22 cellular contexts compared by ENCODE assay signal in the genomic region with DNA sequence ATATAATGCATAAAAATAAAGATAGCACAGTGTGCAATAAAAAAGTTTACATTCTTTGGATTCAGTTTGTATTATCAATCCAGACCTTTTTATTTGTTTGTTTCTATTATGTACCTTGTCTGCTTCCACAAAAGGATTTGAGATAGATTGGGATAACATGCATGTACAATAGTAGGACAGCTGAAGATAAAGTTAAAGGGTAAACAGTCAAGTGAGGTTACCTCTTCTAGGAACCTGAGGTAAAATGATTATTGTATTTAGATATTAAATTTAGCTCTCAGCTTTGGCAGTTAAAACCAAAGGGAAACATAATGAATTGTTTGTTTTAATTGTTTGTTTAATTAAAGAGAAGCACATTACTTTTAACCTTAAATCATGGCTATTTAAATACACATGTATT.
DNase-seq lines count a peak whose midpoint lies in the region; ATAC-seq, FAIRE-seq and TF ChIP-seq lines count a peak whose summit lies in the region.
"Had no signal": no experiment of that assay in that cellular context is flagged by ENCODE, and none has a peak within 500 bp of the region (broad histone marks: within the 10 kb centered on the region; RNA-seq: fewer than 3 reads in every experiment).

No MANE protein-coding gene starts in this region.

- H3K27ac Mint-ChIP-seq in stimulated activated naive B cell treated with anti-CD40 and anti-IgM and Interleukin-4, amounts not matched to agents 10 μg/mL and 1 μg/mL and 100 μg/mL, for 72 hours: peak overlapping the region; percentile 3
- no peak overlapping the region for H3K27ac Mint-ChIP-seq in activated T-helper 1 cell treated with anti-CD3 and anti-CD28 coated beads, Interleukin-12 subunit alpha, Interleukin-12 subunit beta, Interleukin-2, Interleukin-4 antibody, amounts not matched to agents 30 ng/mL and 10 ng/mL and 1 ng/mL, durations not matched to agents 14 hours and 24 hours and 36 hours

- H3K36me3 ChIP-seq in Loucy (ENCODE audit: insufficient read depth, low read length): peaks cover 4% of the 10 kb centered on the region; the same call in 1 of the 2 replicates
- H3K36me3 ChIP-seq: Peyer's patch had no signal

- no peak overlapping the region for H2AFZ ChIP-seq in Loucy (ENCODE audit: low read length)

- no peaks in the 10 kb centered on the region for H4K20me1 ChIP-seq in Loucy (ENCODE audit: insufficient read depth, low read length, poor library complexity, severe bottlenecking)

- H3K27me3 Mint-ChIP-seq in stimulated activated naive B cell treated with anti-CD40 and anti-IgM and Interleukin-4, amounts not matched to agents 10 μg/mL and 1 μg/mL and 100 μg/mL, for 72 hours: no peaks in the 10 kb centered on the region
- no peaks in the 10 kb centered on the region for H3K27me3 Mint-ChIP-seq in activated T-helper 1 cell treated with anti-CD3 and anti-CD28 coated beads, Interleukin-12 subunit alpha, Interleukin-12 subunit beta, Interleukin-2, Interleukin-4 antibody, amounts not matched to agents 30 ng/mL and 10 ng/mL and 1 ng/mL, durations not matched to agents 14 hours and 24 hours and 36 hours (ENCODE audit: insufficient read depth)
- H3K27me3 Mint-ChIP-seq: CD8-positive, alpha-beta memory T cell had no signal

- peak overlapping the region; percentile 27 for H3K9ac ChIP-seq in Loucy (ENCODE audit: low read depth, low read length, poor library complexity, severe bottlenecking)

- H3K4me3 Mint-ChIP-seq in stimulated activated naive B cell treated with anti-CD40 and anti-IgM and Interleukin-4, amounts not matched to agents 10 μg/mL and 1 μg/mL and 100 μg/mL, for 72 hours: no peak overlapping the region
- no peak overlapping the region for H3K4me3 Mint-ChIP-seq in activated T-helper 1 cell treated with anti-CD3 and anti-CD28 coated beads, Interleukin-12 subunit alpha, Interleukin-12 subunit beta, Interleukin-2, Interleukin-4 antibody, amounts not matched to agents 30 ng/mL and 10 ng/mL and 1 ng/mL, durations not matched to agents 14 hours and 24 hours and 36 hours
- H3K4me3 Mint-ChIP-seq: CD8-positive, alpha-beta memory T cell had no signal

- DNase-seq in GM18507 (ENCODE audit: extremely low spot score, insufficient read length, low read depth) (no peak), NCI-H345 (lab: John Stamatoyannopoulos, UW) (no peak), KG1 (lab: John Stamatoyannopoulos, UW) (no peak)
- DNase-seq in stimulated activated naive B cell treated with anti-CD40 and anti-IgM and Interleukin-4, amounts not matched to agents 10 μg/mL and 1 μg/mL and 100 μg/mL, for 72 hours: no peak
- DNase-seq in activated T-helper 1 cell treated with anti-CD3 and anti-CD28 coated beads, Interleukin-12 subunit alpha, Interleukin-12 subunit beta, Interleukin-2, Interleukin-4 antibody, amounts not matched to agents 30 ng/mL and 10 ng/mL and 1 ng/mL, durations not matched to agents 14 hours and 24 hours and 36 hours (ENCODE audit: low spot score): no peak
- DNase-seq: C1 segment of cervical spinal cord; Calu3; CD8-positive, alpha-beta memory T cell; DMS153; GOT3; HCEC 1CT; MV-4-11; NCI-H1105 treated with DMSO at 0.1 percent for 48 hours; NCI-H2029 treated with DMSO at 0.1 percent for 48 hours; NCI-H226; NCI-H524; NCI-H774; Peyer's patch had no signal

- TF ChIP-seq CTCF in Loucy (conservative IDR thresholded peaks at IDR 0.05; ENCODE audit: low read length): no peak

- intact Hi-C loops in activated T-helper 1 cell treated with anti-CD3 and anti-CD28 coated beads, Interleukin-12 subunit alpha, Interleukin-12 subunit beta, Interleukin-2, Interleukin-4 antibody, amounts not matched to agents 30 ng/mL and 10 ng/mL and 1 ng/mL, durations not matched to agents 14 hours and 24 hours and 36 hours (cut with micrococcal nuclease): no loop called here

- peaks cover 48% of the 10 kb centered on the region for H3K79me2 ChIP-seq in Loucy (ENCODE audit: insufficient read depth, low read length)

- peak; percentile 5 for FAIRE-seq in GM18507 (lab: Jason Lieb, UNC)
- peak; percentile 17 for FAIRE-seq in islet of Langerhans (lab: Jason Lieb, UNC)
- FAIRE-seq: G401.6, GM12892 had no signal

- H3K4me1 Mint-ChIP-seq in stimulated activated naive B cell treated with anti-CD40 and anti-IgM and Interleukin-4, amounts not matched to agents 10 μg/mL and 1 μg/mL and 100 μg/mL, for 72 hours: peaks cover 52 to 81% of the 10 kb centered on the region in 2 donors
- peaks cover 50% of the 10 kb centered on the region for H3K4me1 Mint-ChIP-seq in activated T-helper 1 cell treated with anti-CD3 and anti-CD28 coated beads, Interleukin-12 subunit alpha, Interleukin-12 subunit beta, Interleukin-2, Interleukin-4 antibody, amounts not matched to agents 30 ng/mL and 10 ng/mL and 1 ng/mL, durations not matched to agents 14 hours and 24 hours and 36 hours (ENCODE audit: low read depth)

- no peak for ATAC-seq in stimulated activated naive B cell treated with anti-CD40 and anti-IgM and Interleukin-4, amounts not matched to agents 10 μg/mL and 1 μg/mL and 100 μg/mL, for 72 hours (replicated peaks)

- H3K4me2 ChIP-seq in Loucy (ENCODE audit: low read depth, low read length, poor library complexity, severe bottlenecking): peak overlapping the region; percentile 63

- H3K27me3 ChIP-seq in Loucy (ENCODE audit: insufficient read depth, low read length, poor library complexity, severe bottlenecking): no peaks in the 10 kb centered on the region
- H3K27me3 ChIP-seq: Peyer's patch had no signal

- H3F3A ChIP-seq in Loucy (ENCODE audit: low read depth): peaks cover 18% of the 10 kb centered on the region

- H3K4me3 ChIP-seq in Loucy (ENCODE audit: low read length, poor library complexity, severe bottlenecking): peak overlapping the region; percentile 23
- H3K4me3 ChIP-seq: Peyer's patch had no signal

- peaks cover 17 to 18% of the 10 kb centered on the region in 2 donors for H3K9me3 Mint-ChIP-seq in stimulated activated naive B cell treated with anti-CD40 and anti-IgM and Interleukin-4, amounts not matched to agents 10 μg/mL and 1 μg/mL and 100 μg/mL, for 72 hours
- peaks cover 13% of the 10 kb centered on the region for H3K9me3 Mint-ChIP-seq in activated T-helper 1 cell treated with anti-CD3 and anti-CD28 coated beads, Interleukin-12 subunit alpha, Interleukin-12 subunit beta, Interleukin-2, Interleukin-4 antibody, amounts not matched to agents 30 ng/mL and 10 ng/mL and 1 ng/mL, durations not matched to agents 14 hours and 24 hours and 36 hours

- peaks cover 48% of the 10 kb centered on the region for H3K4me1 ChIP-seq in Loucy (ENCODE audit: insufficient read depth, low read length, poor library complexity, severe bottlenecking)

- H3K36me3 Mint-ChIP-seq in stimulated activated naive B cell treated with anti-CD40 and anti-IgM and Interleukin-4, amounts not matched to agents 10 μg/mL and 1 μg/mL and 100 μg/mL, for 72 hours: peaks cover 62 to 75% of the 10 kb centered on the region in 2 donors
- H3K36me3 Mint-ChIP-seq in activated T-helper 1 cell treated with anti-CD3 and anti-CD28 coated beads, Interleukin-12 subunit alpha, Interleukin-12 subunit beta, Interleukin-2, Interleukin-4 antibody, amounts not matched to agents 30 ng/mL and 10 ng/mL and 1 ng/mL, durations not matched to agents 14 hours and 24 hours and 36 hours (ENCODE audit: low read depth): peaks cover 28% of the 10 kb centered on the region

- no peaks in the 10 kb centered on the region for H3K9me3 ChIP-seq in Loucy (ENCODE audit: insufficient read depth, low read depth, low read length)
- H3K9me3 ChIP-seq: Peyer's patch had no signal

- H3K9me2 ChIP-seq in Loucy (replicated peaks; ENCODE audit: low read depth, low read length): no peaks in the 10 kb centered on the region
